ENCODE assay signal across 24 cellular contexts in the genomic region with DNA sequence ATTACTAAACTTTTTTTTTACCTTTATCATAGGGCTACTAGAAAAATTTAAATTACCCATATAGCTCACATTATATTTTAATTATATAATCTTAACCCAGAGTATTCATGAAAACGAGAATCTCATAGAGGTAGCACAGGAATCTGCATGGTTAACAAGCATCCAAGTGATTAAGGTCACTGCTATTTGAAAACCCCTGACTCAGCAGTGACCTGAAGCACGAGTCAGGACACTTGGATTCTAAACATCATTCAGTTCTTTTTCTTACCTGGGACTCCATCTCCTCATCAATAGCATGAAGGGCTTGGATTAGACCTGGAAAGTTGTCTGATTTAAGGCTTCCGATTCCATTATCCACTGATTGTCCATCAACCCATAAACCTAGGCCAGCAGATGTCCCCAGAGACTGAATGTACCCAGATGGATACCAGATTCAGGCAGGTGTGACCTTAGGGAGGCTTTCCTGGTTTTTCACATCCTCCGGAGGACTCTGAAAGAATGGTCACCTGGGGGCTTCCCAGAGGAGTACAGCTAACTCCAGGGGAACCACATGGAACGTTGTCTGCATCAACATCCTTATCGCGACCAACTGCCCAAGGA.
"Had no signal": no experiment of that assay in that cellular context is flagged by ENCODE, and none has a peak within 500 bp of the region (broad histone marks: within the 10 kb centered on the region; RNA-seq: fewer than 3 reads in every experiment).

No MANE protein-coding gene starts in this region.

- H3K4me3 Mint-ChIP-seq: activated CD4-positive, alpha-beta memory T cell treated with anti-CD3 and anti-CD28 coated beads, Interleukin-2, amount 10 ng/mL, durations not matched to agents 7 days and 5 days; activated CD4-positive, alpha-beta T cell treated with anti-CD3 and anti-CD28 coated beads, Interleukin-2, amount 10 ng/mL, durations not matched to agents 24 days and 14 days; activated CD8-positive, alpha-beta memory T cell treated with anti-CD3 and anti-CD28 coated beads, Interleukin-2, amount 10 ng/mL, durations not matched to agents 7 days and 5 days; activated naive CD8-positive, alpha-beta T cell treated with anti-CD3 and anti-CD28 coated beads, Interleukin-2, amount 50 U/mL, for 24 hours; natural killer cell; type B pancreatic cell had no signal

- H3K27ac ChIP-seq: cardiac muscle cell, foreskin keratinocyte, left lung, spleen, thoracic aorta, vagina had no signal

- H3K36me3 ChIP-seq: cardiac muscle cell, left lung, spleen, thoracic aorta, vagina had no signal

- ATAC-seq: activated CD4-positive, CD25-positive, alpha-beta regulatory T cell treated with anti-CD3 and anti-CD28 coated beads, Interleukin-2, amount 50 U/mL, for 24 hours; activated CD8-positive, alpha-beta memory T cell treated with anti-CD3 and anti-CD28 coated beads, Interleukin-2, amount 10 ng/mL, durations not matched to agents 7 days and 5 days; activated naive CD8-positive, alpha-beta T cell treated with anti-CD3 and anti-CD28 coated beads, Interleukin-2, amount 50 U/mL, for 24 hours; foreskin keratinocyte; left lung; natural killer cell had no signal

- H3K9me3 Mint-ChIP-seq: activated CD4-positive, alpha-beta memory T cell treated with anti-CD3 and anti-CD28 coated beads, Interleukin-2, amount 10 ng/mL, durations not matched to agents 7 days and 5 days; activated CD4-positive, alpha-beta T cell treated with anti-CD3 and anti-CD28 coated beads, Interleukin-2, amount 10 ng/mL, durations not matched to agents 24 days and 14 days; activated naive CD8-positive, alpha-beta T cell treated with anti-CD3 and anti-CD28 coated beads, Interleukin-2, amount 50 U/mL, for 24 hours; natural killer cell; type B pancreatic cell had no signal

- H3K9me3 ChIP-seq: thoracic aorta, vagina had no signal

- DNase-seq: activated CD4-positive, alpha-beta memory T cell treated with anti-CD3 and anti-CD28 coated beads, Interleukin-2, amount 10 ng/mL, durations not matched to agents 7 days and 5 days; activated CD4-positive, alpha-beta T cell treated with anti-CD3 and anti-CD28 coated beads, Interleukin-2, amount 10 ng/mL, durations not matched to agents 24 days and 14 days; activated CD8-positive, alpha-beta memory T cell treated with anti-CD3 and anti-CD28 coated beads, Interleukin-2, amount 10 ng/mL, durations not matched to agents 7 days and 5 days; activated gamma-delta T cell; activated naive CD4-positive, alpha-beta T cell treated with anti-CD3 and anti-CD28 coated beads, Interleukin-2, amount 50 U/mL, for 16 hours; activated naive CD8-positive, alpha-beta T cell treated with anti-CD3 and anti-CD28 coated beads, Interleukin-2, amount 50 U/mL, for 24 hours; activated T-cell treated with anti-CD3 and anti-CD28 coated beads for 4 hours; cortex of kidney; effector CD4-positive, alpha-beta T cell; foreskin keratinocyte; midbrain; natural killer cell; retina; spleen; stimulated activated CD4-positive, alpha-beta T cell treated with anti-CD3 and anti-CD28 coated beads, Interleukin-4, amount 100 ng/mL, for 1 hour; stimulated activated naive CD4-positive, alpha-beta T cell; T1000 had no signal

- H3K27ac Mint-ChIP-seq: activated CD4-positive, alpha-beta memory T cell treated with anti-CD3 and anti-CD28 coated beads, Interleukin-2, amount 10 ng/mL, durations not matched to agents 7 days and 5 days; activated CD4-positive, alpha-beta T cell treated with anti-CD3 and anti-CD28 coated beads, Interleukin-2, amount 10 ng/mL, durations not matched to agents 24 days and 14 days; activated CD8-positive, alpha-beta memory T cell treated with anti-CD3 and anti-CD28 coated beads, Interleukin-2, amount 10 ng/mL, durations not matched to agents 7 days and 5 days; activated naive CD8-positive, alpha-beta T cell treated with anti-CD3 and anti-CD28 coated beads, Interleukin-2, amount 50 U/mL, for 24 hours; natural killer cell; progenitor cell of endocrine pancreas; type B pancreatic cell had no signal

- H3K36me3 Mint-ChIP-seq: activated CD8-positive, alpha-beta memory T cell treated with anti-CD3 and anti-CD28 coated beads, Interleukin-2, amount 10 ng/mL, durations not matched to agents 7 days and 5 days; natural killer cell; type B pancreatic cell had no signal

- H3K4me1 Mint-ChIP-seq: activated CD4-positive, alpha-beta memory T cell treated with anti-CD3 and anti-CD28 coated beads, Interleukin-2, amount 10 ng/mL, durations not matched to agents 7 days and 5 days; activated CD4-positive, alpha-beta T cell treated with anti-CD3 and anti-CD28 coated beads, Interleukin-2, amount 10 ng/mL, durations not matched to agents 24 days and 14 days; activated CD8-positive, alpha-beta memory T cell treated with anti-CD3 and anti-CD28 coated beads, Interleukin-2, amount 10 ng/mL, durations not matched to agents 7 days and 5 days; activated naive CD8-positive, alpha-beta T cell treated with anti-CD3 and anti-CD28 coated beads, Interleukin-2, amount 50 U/mL, for 24 hours; natural killer cell had no signal

- H3K4me3 ChIP-seq: cardiac muscle cell, left lung, spleen, thoracic aorta, vagina had no signal

- H3K4me1 ChIP-seq: foreskin keratinocyte, left lung, spleen had no signal

- H3K27me3 ChIP-seq: vagina had no signal
